In genomic region chr2:182367401-182367800, GRCh38 we compare ENCODE assay signal across 21 cellular contexts. TPM values are rescaled to one million over a fixed set of nuclear protein-coding genes. Genes with fewer than 3 reads are reported as not detected.
A peak's percentile ranks its signal among the peaks of the same experiment; 100 is the strongest.
DNase-seq lines count a peak whose midpoint lies in the region; ATAC-seq, FAIRE-seq and TF ChIP-seq lines count a peak whose summit lies in the region.
"Had no signal": no experiment of that assay in that cellular context is flagged by ENCODE, and none has a peak within 500 bp of the region (broad histone marks: within the 10 kb centered on the region; RNA-seq: fewer than 3 reads in every experiment).

No MANE protein-coding gene starts in this region.

- H3K36me3 ChIP-seq in left ventricle myocardium inferior: no peaks in the 10 kb centered on the region
- H3K36me3 ChIP-seq in tibial artery: no peaks in the 10 kb centered on the region
- H3K36me3 ChIP-seq: SJSA1 had no signal

- no peaks in the 10 kb centered on the region for H3K27me3 ChIP-seq in left ventricle myocardium inferior (ENCODE audit: low read depth)
- no peaks in the 10 kb centered on the region for H3K27me3 ChIP-seq in tibial artery
- H3K27me3 ChIP-seq: SJSA1 had no signal

- H3K4me1 ChIP-seq in left ventricle myocardium inferior (peaks cover 23% of the 10 kb centered on the region), tibial artery (peaks cover 0 to 66% (median 8%) of the 10 kb centered on the region in 4 donors)

- H3K9me3 ChIP-seq in left ventricle myocardium inferior (replicated peaks) (peaks cover 5% of the 10 kb centered on the region), tibial artery (no peaks in the 10 kb centered on the region)

- TF ChIP-seq CTCF in left ventricle myocardium inferior (IDR thresholded peaks at IDR 0.05; ENCODE audit: borderline replicate concordance): no peak
- no peak for TF ChIP-seq CTCF in tibial artery (IDR thresholded peaks at IDR 0.05)

- FAIRE-seq in HTR-8/SVneo (lab: Jason Lieb, UNC): no peak
- FAIRE-seq: HepG2 had no signal

- H3K4me3 ChIP-seq in left ventricle myocardium inferior: no peak overlapping the region
- H3K4me3 ChIP-seq in tibial artery: no peak overlapping the region
- H3K4me3 ChIP-seq: GM23338, PC-9, SJSA1 had no signal

- peak overlapping the region; percentile 3 for H3K27ac ChIP-seq in left ventricle myocardium inferior (replicated peaks)
- peak overlapping the region; percentile 53 to 85 for H3K27ac ChIP-seq in tibial artery
- H3K27ac ChIP-seq: PC-9, SJSA1 had no signal

- ATAC-seq in left cardiac atrium: no peak
- no peak for ATAC-seq in GM18867 (IDR thresholded peaks at IDR 0.05; ENCODE audit: unreplicated experiment)
- ATAC-seq: CD8-positive, alpha-beta T cell; GM23338; HepG2 had no signal

- no peak for DNase-seq in left ventricle myocardium inferior
- no peak for DNase-seq in left cardiac atrium
- DNase-seq in renal cortical epithelial cell (ENCODE audit: low read depth): peak; percentile 71
- DNase-seq in tibial artery: no peak
- DNase-seq in activated T-cell treated with anti-CD3 and anti-CD28 coated beads for 4 hours: no peak
- no peak for DNase-seq in HTR-8/SVneo (ENCODE audit: insufficient read length, low spot score)
- DNase-seq: C1 segment of cervical spinal cord; CD8-positive, alpha-beta T cell; H9; Karpas-422; NCI-H2227 treated with DMSO at 0.1 percent for 48 hours; NCI-H526 treated with DMSO at 0.1 percent for 48 hours; PC-9; Right ventricle myocardium superior; RPMI8226 had no signal

- intact Hi-C loops in left ventricle myocardium inferior (cut with micrococcal nuclease) (no loop called here), left cardiac atrium (cut with DNase I) (no loop called here), tibial artery (cut with DNase I; ENCODE audit: low total_unique reads) (no loop called here)

RNA-seq across cellular contexts. Expression of gene PDE1A, which starts 59.4 kb away (rescaled TPM):
- total RNA-seq in left ventricle myocardium inferior (17.3 TPM), left cardiac atrium (10 to 100 TPM; 11.0 to 11.2 TPM), renal cortical epithelial cell (3.8 and 203 TPM in 2 replicates)
- total RNA-seq: A172; CD8-positive, alpha-beta T cell; HepG2; HT-29; SJSA1 had no signal
